Comparison of ENCODE assay signal across 13 cellular contexts in the genomic region with DNA sequence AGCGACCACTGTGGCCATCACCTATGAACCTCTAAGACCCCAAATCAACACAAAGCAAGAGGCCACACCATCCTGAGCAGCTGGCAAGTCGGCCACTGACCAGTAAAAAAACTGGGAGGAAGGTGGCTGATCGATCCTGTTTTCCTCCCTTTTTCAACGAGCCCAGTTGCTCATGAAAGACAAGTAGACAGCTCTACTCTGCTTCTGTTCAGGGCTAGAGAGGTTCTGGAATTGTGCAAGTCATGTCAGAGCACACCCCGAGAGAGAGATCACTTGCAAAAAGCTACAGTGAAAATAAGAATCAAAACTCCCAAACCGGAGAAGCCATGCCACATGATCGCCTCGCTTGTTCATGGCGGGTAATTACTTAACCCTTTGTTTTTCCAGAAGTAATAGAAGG. TPM values are rescaled to one million over a fixed set of nuclear protein-coding genes. Genes with fewer than 3 reads are reported as not detected.
A peak's percentile ranks its signal among the peaks of the same experiment; 100 is the strongest.
DNase-seq lines count a peak whose midpoint lies in the region; ATAC-seq and TF ChIP-seq lines count a peak whose summit lies in the region.
"Had no signal": no experiment of that assay in that cellular context is flagged by ENCODE, and none has a peak within 500 bp of the region (broad histone marks: within the 10 kb centered on the region; RNA-seq: fewer than 3 reads in every experiment).

No MANE protein-coding gene starts in this region.

- no peak overlapping the region for H2BK15ac ChIP-seq in H9 (ENCODE audit: low read depth, low read length)

- H3K27ac Mint-ChIP-seq in H9: peak overlapping the region in 1 of 3 experiments; percentile 63; a peak in 1 of 7 replicates
- H3K27ac Mint-ChIP-seq: activated naive CD8-positive, alpha-beta T cell had no signal

- peaks cover 2% of the 10 kb centered on the region for H3K79me1 ChIP-seq in H9 (ENCODE audit: insufficient read depth, low read depth, low read length, poor library complexity, severe bottlenecking)

- no CpG with 5 or more reads among the region's 9 CpGs for WGBS in H9 (ENCODE audit: extremely low coverage, insufficient read length, low lambda C conversion rate)

- H3K36me3 ChIP-seq in tibial artery: no peaks in the 10 kb centered on the region

- no peak overlapping the region for H2BK5ac ChIP-seq in H9 (ENCODE audit: insufficient read length, low read length)

- no peak overlapping the region for H3K4me3 Mint-ChIP-seq in H9
- H3K4me3 Mint-ChIP-seq: activated naive CD8-positive, alpha-beta T cell; T-helper 17 cell had no signal

- peaks cover 10 to 15% of the 10 kb centered on the region in 2 experiments for H3K4me1 Mint-ChIP-seq in H9

- H2BK20ac ChIP-seq in H9 (ENCODE audit: low read depth, low read length, poor library complexity, severe bottlenecking): no peak overlapping the region

- H3T11ph ChIP-seq in H9 (ENCODE audit: low read length): no peak overlapping the region

- H3K23ac ChIP-seq in H9 (ENCODE audit: insufficient read length, low read depth, low read length): no peak overlapping the region

- H4K20me1 ChIP-seq in H9 (ENCODE audit: control insufficient read depth, insufficient read depth, insufficient read length): no peaks in the 10 kb centered on the region

- H3K4me1 ChIP-seq in tibial artery: peaks cover 0 to 18% (median 15%) of the 10 kb centered on the region in 4 donors
- no peaks in the 10 kb centered on the region for H3K4me1 ChIP-seq in H9 (ENCODE audit: insufficient read depth, low read length)

- no peak overlapping the region for H2AFZ ChIP-seq in H9 (ENCODE audit: low read length)

- ATAC-seq in HG03457 (IDR thresholded peaks at IDR 0.05; ENCODE audit: unreplicated experiment): no peak
- ATAC-seq: T-helper 17 cell had no signal

- TF ChIP-seq CTCF in HL-60 (IDR thresholded peaks at IDR 0.05; ENCODE audit: insufficient read depth, low read length): no peak
- no peak for TF ChIP-seq CTCF in choroid plexus epithelial cell (conservative IDR thresholded peaks at IDR 0.05; ENCODE audit: low read depth, low read length)
- no peak for TF ChIP-seq CTCF in tibial artery (IDR thresholded peaks at IDR 0.05)
- TF ChIP-seq CTCF in H9 (conservative IDR thresholded peaks at IDR 0.05): no peak

- H3K27me3 ChIP-seq in HL-60 (ENCODE audit: insufficient read depth, poor library complexity, severe bottlenecking) (no peaks in the 10 kb centered on the region), tibial artery (no peaks in the 10 kb centered on the region), H9 (ENCODE audit: insufficient read depth, low read length) (no peaks in the 10 kb centered on the region)

- no peak overlapping the region for H4K8ac ChIP-seq in H9 (replicated peaks; ENCODE audit: insufficient read length, low read depth, low read length)

- H3K27ac ChIP-seq in HL-60 (replicated peaks) (peak overlapping the region; percentile 1; the same call in 1 of the 2 replicates), tibial artery (peak overlapping the region; percentile 18 to 53), H9 (ENCODE audit: insufficient read length, low read depth, low read length) (no peak overlapping the region)

- H3K18ac ChIP-seq in H9 (ENCODE audit: insufficient read length, low read depth, low read length): no peak overlapping the region

- no peak for DNase-seq in HL-60 (ENCODE audit: low read depth in 1 of 2, low spot score in 1 of 2)
- peak; percentile 47 for DNase-seq in choroid plexus epithelial cell (ENCODE audit: low read depth)
- DNase-seq in mucosa of gallbladder (ENCODE audit: low spot score): peak; percentile 6
- DNase-seq in tibial artery: no peak
- no peak for DNase-seq in NCI-H1092 (lab: John Stamatoyannopoulos, UW)
- DNase-seq in H9: no peak
- no peak for DNase-seq in NCI-H187 (lab: John Stamatoyannopoulos, UW)
- DNase-seq: COR-L47, hippocampal formation, T-helper 17 cell had no signal

- H3K56ac ChIP-seq in H9 (ENCODE audit: insufficient read length, low read depth, low read length): no peak overlapping the region

- no peak overlapping the region for H3K4ac ChIP-seq in H9 (ENCODE audit: low read depth, low read length)

- H3K23me2 ChIP-seq in H9 (ENCODE audit: insufficient read length, low read depth, low read length, poor library complexity, severe bottlenecking): no peaks in the 10 kb centered on the region

- H3K4me3 ChIP-seq in HL-60 (replicated peaks; ENCODE audit: insufficient read depth, low read length): no peak overlapping the region
- no peak overlapping the region for H3K4me3 ChIP-seq in choroid plexus epithelial cell (ENCODE audit: low read depth, low read length)
- H3K4me3 ChIP-seq in tibial artery: no peak overlapping the region
- H3K4me3 ChIP-seq: lung had no signal

- H4K5ac ChIP-seq in H9 (ENCODE audit: insufficient read length, low read depth, low read length): no peak overlapping the region

- peaks cover 2 to 16% (median 3%) of the 10 kb centered on the region in 3 experiments; a peak in 4 of 7 replicates for H3K36me3 Mint-ChIP-seq in H9 (ENCODE audit: insufficient read depth in 1 of 3, low read depth in 3 of 3)

- H3K27me3 Mint-ChIP-seq in H9 (ENCODE audit: low read depth): no peaks in the 10 kb centered on the region
- H3K27me3 Mint-ChIP-seq: activated naive CD8-positive, alpha-beta T cell; T-helper 17 cell had no signal

- H2AK5ac ChIP-seq in H9 (ENCODE audit: insufficient read length, low read length): no peak overlapping the region

- H3K4me2 ChIP-seq in H9 (ENCODE audit: insufficient read depth, insufficient read length, low read length): no peak overlapping the region

- H4K91ac ChIP-seq in H9 (ENCODE audit: insufficient read length, low read depth, low read length): no peak overlapping the region

- intact Hi-C loops in tibial artery (cut with DNase I; ENCODE audit: low total_unique reads): no loop called here

- no peak overlapping the region for H3K14ac ChIP-seq in H9 (ENCODE audit: insufficient read depth, low read length)

- H3K9ac ChIP-seq in H9 (ENCODE audit: extremely low read depth, insufficient read length, low read length): no peak overlapping the region

- no peak overlapping the region for H2BK12ac ChIP-seq in H9 (ENCODE audit: insufficient read length, low read depth, low read length)

- H3K9me3 ChIP-seq in tibial artery: no peaks in the 10 kb centered on the region
- H3K9me3 ChIP-seq in H9 (ENCODE audit: control insufficient read depth, low read depth, low read length): no peaks in the 10 kb centered on the region

- no peaks in the 10 kb centered on the region for H3K79me2 ChIP-seq in H9 (ENCODE audit: insufficient read depth, low read length)

- H2BK120ac ChIP-seq in H9 (ENCODE audit: low read depth, low read length, poor library complexity, severe bottlenecking): no peak overlapping the region

- no peaks in the 10 kb centered on the region for H3K9me3 Mint-ChIP-seq in H9

RNA-seq across cellular contexts. Expression of gene ZNF516, which starts 34.6 kb away (rescaled TPM):
- total RNA-seq in mucosa of gallbladder (48.5 TPM), H9 (2021) (22.6 and 22.7 TPM in 2 replicates)

Comparison
In these comparisons a context has a peak if more than half of its experiments do, and no peak if none do; other contexts are left out.
1. DNase-seq: peak in choroid plexus epithelial cell (single experiment) and mucosa of gallbladder (single experiment); none in HL-60 (0 of 2), tibial artery (0 of 2), NCI-H1092 (single experiment), H9 (single experiment) and NCI-H187 (0 of 2).